ENCODE assay signal across 8 cellular contexts in genomic region chr10:15433850-15434537, GRCh38.
A peak's percentile ranks its signal among the peaks of the same experiment; 100 is the strongest.
DNase-seq lines count a peak whose midpoint lies in the region; ATAC-seq, FAIRE-seq and TF ChIP-seq lines count a peak whose summit lies in the region.

No MANE protein-coding gene starts in this region.

- H4K20me1 ChIP-seq in K562 (replicated peaks; ENCODE audit: control insufficient read depth, insufficient read depth, low read length): no peaks in the 10 kb centered on the region

- H3K9me3 ChIP-seq in HUES48 (ENCODE audit: control insufficient read depth, insufficient read depth, low read length) (no peaks in the 10 kb centered on the region), K562 (replicated peaks; ENCODE audit: control insufficient read depth, insufficient read depth, low read depth, low read length) (no peaks in the 10 kb centered on the region), sigmoid colon (no peaks in the 10 kb centered on the region)

- TF ChIP-seq POLR2A in K562 (conservative IDR thresholded peaks at IDR 0.05) (no peak), sigmoid colon (IDR thresholded peaks at IDR 0.05) (no peak)

- H3K4me3 ChIP-seq in GM12865 (ENCODE audit: low read depth, low read length): peak overlapping the region; percentile 44
- peak overlapping the region; percentile 53 for H3K4me3 ChIP-seq in HUES48 (ENCODE audit: low read depth, low read length)
- no peak overlapping the region for H3K4me3 ChIP-seq in K562
- peak overlapping the region in 3 of 4 donors; percentile 35 to 42 (median 37) for H3K4me3 ChIP-seq in sigmoid colon

- no TSS peak for BruUV-seq in K562 (replicated peaks; lab: Mats Ljungman, UMichigan)

- ATAC-seq in K562 (peak; percentile 84), GM18511 (IDR thresholded peaks at IDR 0.05; ENCODE audit: unreplicated experiment) (no peak)

- peak; percentile 90 to 95 for TF ChIP-seq RAD21 in K562 (CRISPR knock-in tag; conservative IDR thresholded peaks at IDR 0.05 in 1 of 2, IDR thresholded peaks at IDR 0.05 in 1 of 2)

- WGBS in K562 (ENCODE audit: insufficient coverage, low coverage, missing lambda C conversion rate): 0% methylated on average over 6 of the region's 9 CpGs
- WGBS in sigmoid colon, 2 donors: 25% methylated on average over 9 of the region's 9 CpGs

- intact Hi-C loops in K562 (cut with micrococcal nuclease) (loop anchor here (1.0 to 10.0 kb wide), 6 partner anchors 27 to 291 kb away; no protein-coding TSS in a partner anchor), sigmoid colon (cut with DNase I) (loop anchor here (2.0 to 5.0 kb wide), 2 partner anchors 288 to 391 kb away; no protein-coding TSS in a partner anchor)

- FAIRE-seq in K562 (lab: Jason Lieb, UNC): no peak

- H3K36me3 ChIP-seq in HUES48 (ENCODE audit: control insufficient read depth, insufficient read depth, low read length) (no peaks in the 10 kb centered on the region), K562 (ENCODE audit: control insufficient read depth, insufficient read depth, low read length) (no peaks in the 10 kb centered on the region), sigmoid colon (no peaks in the 10 kb centered on the region)

- CTCF ChIA-PET in K562 (lab: Yijun Ruan, JAX; ENCODE audit: low intra/inter-chr PET ratio): interaction anchor here (0.6 to 3.4 kb wide), 5 partner anchors 281 to 671 kb away, joined by 3 to 36 read pairs (median 7); no protein-coding TSS in a partner anchor

- POLR2A ChIA-PET in K562 (lab: Yijun Ruan, JAX): interaction anchor here (1.6 kb wide), 1 partner anchor 282 kb away, joined by 3 read pairs; no protein-coding TSS in a partner anchor

- H3K4me2 ChIP-seq in K562 (ENCODE audit: insufficient read depth, low read length): no peak overlapping the region

- H3K9ac ChIP-seq in HUES48 (ENCODE audit: low read depth, low read length): no peak overlapping the region
- no peak overlapping the region for H3K9ac ChIP-seq in K562 (ENCODE audit: insufficient read depth in 1 of 2, low read depth in 2 of 2, low read length in 2 of 2)

- no peak overlapping the region for H3K27ac ChIP-seq in HUES48 (ENCODE audit: low read depth, low read length)
- no peak overlapping the region; the same call in 2 of the 3 replicates for H3K27ac ChIP-seq in K562 (ENCODE audit: extremely low read depth, low read depth, low read length)
- H3K27ac ChIP-seq in sigmoid colon: no peak overlapping the region

- H3K4me1 ChIP-seq in HUES48 (ENCODE audit: control insufficient read depth, insufficient read depth, low read length) (no peaks in the 10 kb centered on the region), K562 (replicated peaks in 1 of 2; ENCODE audit: control insufficient read depth in 2 of 2, insufficient read depth in 2 of 2, low read length in 2 of 2) (peaks cover 6 to 17% of the 10 kb centered on the region in 2 experiments; a peak in 4 of 5 replicates), sigmoid colon (peaks cover 0 to 5% (median 0%) of the 10 kb centered on the region in 4 donors)

- H3K9me1 ChIP-seq in K562 (ENCODE audit: control insufficient read depth, insufficient read depth, low read length): no peaks in the 10 kb centered on the region

- peak; percentile 69 for DNase-seq in A172 (ENCODE audit: low spot score)
- DNase-seq in GM12865 (ENCODE audit: low read depth): peak; percentile 60
- DNase-seq in OCI-M2 (lab: John Stamatoyannopoulos, UW; ENCODE audit: unreplicated experiment): peak; percentile 22
- DNase-seq in K562 (ENCODE audit: extremely low read depth in 1 of 4, low spot score in 3 of 4): peak; percentile 52 to 83 (median 57)
- peak; percentile 44 for DNase-seq in iPS DF 4.7 (ENCODE audit: extremely low read depth, low spot score)
- DNase-seq in sigmoid colon: no peak

- peak overlapping the region; percentile 87 for H2AFZ ChIP-seq in K562 (ENCODE audit: low read depth, low read length)

- H3K27me3 ChIP-seq in HUES48 (ENCODE audit: control insufficient read depth, insufficient read depth, low read length) (peaks cover 11% of the 10 kb centered on the region), K562 (ENCODE audit: control insufficient read depth in 2 of 2, insufficient read depth in 2 of 2, low read length in 2 of 2) (no peaks in the 10 kb centered on the region), sigmoid colon (no peaks in the 10 kb centered on the region)

- in situ Hi-C loops in K562 (cut with MboI): loop anchor here (5.0 to 25.0 kb wide), 2 partner anchors 388 to 1353 kb away; no protein-coding TSS in a partner anchor

- no peaks in the 10 kb centered on the region for H3K79me2 ChIP-seq in K562 (ENCODE audit: control insufficient read depth, insufficient read depth, low read length)

- TF ChIP-seq EP300 in K562 (IDR thresholded peaks at IDR 0.05; ENCODE audit: low read length): no peak
- no peak for TF ChIP-seq EP300 in sigmoid colon (IDR thresholded peaks at IDR 0.05)

- TF ChIP-seq CTCF in GM12865 (IDR thresholded peaks at IDR 0.05; ENCODE audit: insufficient read depth, low read depth, low read length, missing control alignments): peak; percentile 64
- TF ChIP-seq CTCF in K562 (IDR thresholded peaks at IDR 0.05 in 2 of 3, conservative IDR thresholded peaks at IDR 0.05 in 1 of 3; ENCODE audit: insufficient read depth in 2 of 3, low read depth in 1 of 3, low read length in 3 of 3): peak; percentile 55 to 83 (median 61); a peak in 5 of 6 replicates
- peak; percentile 42 to 72 (median 66) for TF ChIP-seq CTCF in sigmoid colon (IDR thresholded peaks at IDR 0.05)

TF ChIP-seq in K562, 482 proteins besides CTCF, POLR2A, EP300 and RAD21 (continues in another document):
- peak; percentile 80; the same call in 1 of the 2 replicates for TF ChIP-seq MCM3 (IDR thresholded peaks at IDR 0.05)
- peak; percentile 93 for TF ChIP-seq ELF4 (CRISPR knock-in tag; IDR thresholded peaks at IDR 0.05)
- TF ChIP-seq HINFP (tag; conservative IDR thresholded peaks at IDR 0.05; ENCODE audit: low read depth): peak; percentile 89
- TF ChIP-seq POLR2H (tag; IDR thresholded peaks at IDR 0.05; ENCODE audit: low read depth): no peak
- TF ChIP-seq TCF3 (CRISPR knock-in tag; IDR thresholded peaks at IDR 0.05): no peak
- no peak; the same call in 1 of the 2 replicates for TF ChIP-seq SMARCC2 (IDR thresholded peaks at IDR 0.05; ENCODE audit: low read depth)
- TF ChIP-seq KDM1A (IDR thresholded peaks at IDR 0.05): peak; percentile 54 to 67; a peak in 2 of 4 replicates
- no peak for TF ChIP-seq ZBTB34 (CRISPR knock-in tag; IDR thresholded peaks at IDR 0.05)
- no peak for TF ChIP-seq TFAP4 (CRISPR knock-in tag; IDR thresholded peaks at IDR 0.05; ENCODE audit: borderline replicate concordance)
- peak; percentile 20; the same call in 1 of the 2 replicates for TF ChIP-seq MYBL2 (IDR thresholded peaks at IDR 0.05; ENCODE audit: low read depth)
- TF ChIP-seq MYBL2 (CRISPR knock-in tag; IDR thresholded peaks at IDR 0.05; ENCODE audit: borderline replicate concordance): no peak
- peak; percentile 94 for TF ChIP-seq MTA1 (IDR thresholded peaks at IDR 0.05; ENCODE audit: borderline replicate concordance)
- no peak for TF ChIP-seq ZNF253 (CRISPR knock-in tag; conservative IDR thresholded peaks at IDR 0.05)
- peak; percentile 84 for TF ChIP-seq TOE1 (IDR thresholded peaks at IDR 0.05; ENCODE audit: borderline replicate concordance)
- TF ChIP-seq TOE1 (CRISPR knock-in tag; IDR thresholded peaks at IDR 0.05; ENCODE audit: borderline replicate concordance, low read depth): no peak
- TF ChIP-seq EHMT2 (IDR thresholded peaks at IDR 0.05): peak; percentile 82
